ENCODE assay signal across 22 cellular contexts in genomic region chr12:10551375-10551774, GRCh38. TPM values are rescaled to one million over a fixed set of nuclear protein-coding genes. Genes with fewer than 3 reads are reported as not detected.
DNase-seq lines count a peak whose midpoint lies in the region; ATAC-seq and TF ChIP-seq lines count a peak whose summit lies in the region.
"Had no signal": no experiment of that assay in that cellular context is flagged by ENCODE, and none has a peak within 500 bp of the region (broad histone marks: within the 10 kb centered on the region; RNA-seq: fewer than 3 reads in every experiment).

No MANE protein-coding gene starts in this region.

- H3K27me3 ChIP-seq in trophoblast cell (ENCODE audit: insufficient read depth, low read length) (no peaks in the 10 kb centered on the region), aorta (ENCODE audit: control insufficient read depth in 1 of 2, insufficient read depth in 2 of 2, low read length in 1 of 2) (no peaks in the 10 kb centered on the region), suprapubic skin (no peaks in the 10 kb centered on the region)
- H3K27me3 ChIP-seq: BLaER1 had no signal

- H3K18ac ChIP-seq in trophoblast cell (ENCODE audit: low read length) = no peak overlapping the region

- H4K12ac ChIP-seq in trophoblast cell (ENCODE audit: low read depth, low read length) = no peak overlapping the region

- POLR2A ChIA-PET in OCI-LY7 (lab: Charles Lee) = no interaction called here

- no peaks in the 10 kb centered on the region for H3K79me1 ChIP-seq in trophoblast cell (ENCODE audit: low read length)

- H3K4me1 ChIP-seq in trophoblast cell (ENCODE audit: control insufficient read depth in 1 of 2, insufficient read depth in 2 of 2, low read length in 2 of 2) (no peaks in the 10 kb centered on the region), aorta (ENCODE audit: control insufficient read depth in 1 of 2, insufficient read depth in 2 of 2, low read length in 2 of 2) (no peaks in the 10 kb centered on the region), suprapubic skin (no peaks in the 10 kb centered on the region), OCI-LY7 (ENCODE audit: insufficient read depth, low read length, poor library complexity, severe bottlenecking) (peaks cover 21% of the 10 kb centered on the region)
- H3K4me1 ChIP-seq: Caco-2 had no signal

- no CpG with 5 or more reads among the region's 25 CpGs for WGBS in trophoblast cell (ENCODE audit: extremely low coverage, insufficient coverage, insufficient read length)
- WGBS in aorta, 2 donors = 91 to 97% methylated on average over 25 of the region's 25 CpGs
- WGBS in suprapubic skin = 92% methylated on average over 24 of the region's 25 CpGs

- intact Hi-C loops in aorta (cut with DNase I) (no loop called here), OCI-LY7 (cut with micrococcal nuclease; ENCODE audit: unreplicated experiment) (loop anchor here (10.0 kb wide), 1 partner anchor 807 kb away; no protein-coding TSS in a partner anchor)

- no peak overlapping the region for H3K23ac ChIP-seq in trophoblast cell (ENCODE audit: low read length)

- no peak overlapping the region for H2BK120ac ChIP-seq in trophoblast cell (ENCODE audit: insufficient read depth, low read length, poor library complexity)

- TF ChIP-seq EP300 in suprapubic skin (IDR thresholded peaks at IDR 0.05) = no peak

- H3K36me3 ChIP-seq in trophoblast cell (ENCODE audit: control insufficient read depth in 1 of 2, insufficient read depth in 2 of 2, low read length in 2 of 2) = no peaks in the 10 kb centered on the region
- H3K36me3 ChIP-seq in aorta (ENCODE audit: control insufficient read depth in 1 of 2, insufficient read depth in 2 of 2, low read length in 1 of 2) = no peaks in the 10 kb centered on the region
- no peaks in the 10 kb centered on the region for H3K36me3 ChIP-seq in suprapubic skin
- H3K36me3 ChIP-seq in OCI-LY7 (ENCODE audit: insufficient read depth, low read length) = peaks cover 30% of the 10 kb centered on the region
- H3K36me3 ChIP-seq: BLaER1 had no signal

- H2AFZ ChIP-seq in trophoblast cell (ENCODE audit: insufficient read depth, low read length, poor library complexity) (no peak overlapping the region), OCI-LY7 (ENCODE audit: low read length) (no peak overlapping the region)

- H3K4ac ChIP-seq in trophoblast cell (ENCODE audit: low read depth, low read length) = no peak overlapping the region

- CTCF ChIA-PET in OCI-LY7 (lab: Charles Lee; ENCODE audit: unreplicated experiment) = no interaction called here

- no TSS peak for BruUV-seq in OCI-LY7 (replicated peaks; lab: Mats Ljungman, UMichigan)

- H3K14ac ChIP-seq in trophoblast cell (ENCODE audit: low read length) = no peak overlapping the region

- DNase-seq in DMS53 (lab: John Stamatoyannopoulos, UW) = peak; percentile 26
- DNase-seq in DMS53 treated with DMSO at 0.1 percent for 48 hours (lab: John Stamatoyannopoulos, UW; ENCODE audit: unreplicated experiment) = no peak
- DNase-seq in trophoblast cell = no peak
- peak in 1 of 2 donors; percentile 66 for DNase-seq in aorta
- DNase-seq in suprapubic skin (ENCODE audit: low spot score in 2 of 2) = no peak
- no peak for DNase-seq in OCI-LY7 (ENCODE audit: low spot score)
- DNase-seq: ACHN; Caco-2; CD4-positive, alpha-beta memory T cell; H9; HFFc6; Karpas-422; MV-4-11; NCI-H1105 treated with DMSO at 0.1 percent for 48 hours; NCI-H2081 treated with DMSO at 0.1 percent for 48 hours; NCI-H2171 treated with DMSO at 0.1 percent for 48 hours; NCI-H524 treated with DMSO at 0.1 percent for 48 hours; Right ventricle myocardium superior had no signal

- H3K9me2 ChIP-seq in OCI-LY7 (ENCODE audit: insufficient read depth, low read length) = no peaks in the 10 kb centered on the region

- H3K9ac ChIP-seq in trophoblast cell (ENCODE audit: low read length) = no peak overlapping the region
- H3K9ac ChIP-seq: BLaER1 had no signal

- no peaks in the 10 kb centered on the region for H4K20me1 ChIP-seq in OCI-LY7 (ENCODE audit: insufficient read depth, low read length)
- H4K20me1 ChIP-seq: BLaER1 had no signal

- no peak overlapping the region for H3K4me2 ChIP-seq in trophoblast cell (ENCODE audit: low read length)
- H3K4me2 ChIP-seq in OCI-LY7 (ENCODE audit: low read length) = no peak overlapping the region
- H3K4me2 ChIP-seq: BLaER1 had no signal

- H3K9me3 ChIP-seq in trophoblast cell (ENCODE audit: insufficient read depth, low read depth, low read length) (no peaks in the 10 kb centered on the region), aorta (ENCODE audit: control insufficient read depth, low read length) (no peaks in the 10 kb centered on the region), suprapubic skin (no peaks in the 10 kb centered on the region), OCI-LY7 (ENCODE audit: low read length) (peaks cover 35% of the 10 kb centered on the region; the same call in 1 of the 2 replicates)
- H3K9me3 ChIP-seq: Caco-2 had no signal

- H2BK12ac ChIP-seq in trophoblast cell (ENCODE audit: low read length) = no peak overlapping the region

- no peak overlapping the region for H4K91ac ChIP-seq in trophoblast cell (ENCODE audit: low read depth, low read length)

- peak; percentile 48; the same call in 1 of the 3 replicates for ATAC-seq in SK-N-SH treated with all-trans-retinoic acid at 6 μM for 48 hours
- peak; percentile 59 for ATAC-seq in aorta (ENCODE audit: low FRiP score)
- no peak for ATAC-seq in HG03354 (IDR thresholded peaks at IDR 0.05; ENCODE audit: poor library complexity, severe bottlenecking, unreplicated experiment)

- H3K27ac ChIP-seq in trophoblast cell (ENCODE audit: low read depth, low read length) = no peak overlapping the region
- H3K27ac ChIP-seq in aorta (ENCODE audit: low read depth in 1 of 2, low read length in 2 of 2) = no peak overlapping the region
- no peak overlapping the region for H3K27ac ChIP-seq in suprapubic skin
- no peak overlapping the region for H3K27ac ChIP-seq in OCI-LY7 (ENCODE audit: low read depth, low read length, poor library complexity, severe bottlenecking)
- H3K27ac ChIP-seq: 22Rv1, BLaER1 had no signal

- H2BK5ac ChIP-seq in trophoblast cell (ENCODE audit: low read depth, low read length, poor library complexity) = no peak overlapping the region

- H3K79me2 ChIP-seq in trophoblast cell (ENCODE audit: control insufficient read depth, insufficient read depth, low read length, poor library complexity) = no peaks in the 10 kb centered on the region
- no peaks in the 10 kb centered on the region for H3K79me2 ChIP-seq in OCI-LY7 (ENCODE audit: insufficient read depth, low read depth, low read length)

- no peak overlapping the region for H2AK5ac ChIP-seq in trophoblast cell (ENCODE audit: low read length)

- H3K4me3 ChIP-seq in trophoblast cell (ENCODE audit: low read depth, low read length) (peak overlapping the region; percentile 25), aorta (ENCODE audit: low read length in 2 of 2) (no peak overlapping the region), suprapubic skin (no peak overlapping the region), OCI-LY7 (ENCODE audit: low read depth, low read length, poor library complexity, severe bottlenecking) (no peak overlapping the region)
- H3K4me3 ChIP-seq: BLaER1 had no signal

- TF ChIP-seq CTCF in suprapubic skin (IDR thresholded peaks at IDR 0.05) (no peak), OCI-LY7 (conservative IDR thresholded peaks at IDR 0.05; ENCODE audit: low read length) (no peak)

- no peak overlapping the region for H4K8ac ChIP-seq in trophoblast cell (ENCODE audit: low read depth, low read length)

- no peak for TF ChIP-seq POLR2A in suprapubic skin (IDR thresholded peaks at IDR 0.05)

TF ChIP-seq in SK-N-SH treated with all-trans-retinoic acid at 6 μM for 48 hours, 23 proteins besides CTCF, POLR2A, EP300 and RAD21 (continues in another document):
- no peak for TF ChIP-seq TSHZ2 (CRISPR knock-in tag; IDR thresholded peaks at IDR 0.05)
- no peak for TF ChIP-seq ARNTL (CRISPR knock-in tag; IDR thresholded peaks at IDR 0.05; ENCODE audit: borderline replicate concordance, low read depth)
- no peak for TF ChIP-seq PPARA (CRISPR knock-in tag; IDR thresholded peaks at IDR 0.05; ENCODE audit: borderline replicate concordance)
- TF ChIP-seq ZFP30 (CRISPR knock-in tag; IDR thresholded peaks at IDR 0.05) = no peak
- no peak for TF ChIP-seq TOX (CRISPR knock-in tag; IDR thresholded peaks at IDR 0.05; ENCODE audit: borderline replicate concordance)

RNA-seq across cellular contexts. Expression of gene EIF2S3B, which starts 45.7 kb away (rescaled TPM):
- polyA plus RNA-seq in trophoblast cell (2013) = 3.3 TPM in 2 replicates
- total RNA-seq in aorta (under 1 TPM; 0.45 to 0.69 TPM), suprapubic skin (1 to 10 TPM in 2 of 4 donors, under 1 TPM in 2; 0.48 to 1.2 (median 0.95) TPM), OCI-LY7 (2022) (0.95 and 1.6 TPM in 2 replicates)
- polyA plus RNA-seq in aorta = 1 to 10 TPM in 1 of 2 donors, under 1 TPM in 1; 0.59 to 2.5 TPM
- 0.85 and 1.0 TPM in 2 replicates for total RNA-seq in OCI-LY7 (2014; rRNA removed; shearing (Covaris generic))
